In the genomic region with DNA sequence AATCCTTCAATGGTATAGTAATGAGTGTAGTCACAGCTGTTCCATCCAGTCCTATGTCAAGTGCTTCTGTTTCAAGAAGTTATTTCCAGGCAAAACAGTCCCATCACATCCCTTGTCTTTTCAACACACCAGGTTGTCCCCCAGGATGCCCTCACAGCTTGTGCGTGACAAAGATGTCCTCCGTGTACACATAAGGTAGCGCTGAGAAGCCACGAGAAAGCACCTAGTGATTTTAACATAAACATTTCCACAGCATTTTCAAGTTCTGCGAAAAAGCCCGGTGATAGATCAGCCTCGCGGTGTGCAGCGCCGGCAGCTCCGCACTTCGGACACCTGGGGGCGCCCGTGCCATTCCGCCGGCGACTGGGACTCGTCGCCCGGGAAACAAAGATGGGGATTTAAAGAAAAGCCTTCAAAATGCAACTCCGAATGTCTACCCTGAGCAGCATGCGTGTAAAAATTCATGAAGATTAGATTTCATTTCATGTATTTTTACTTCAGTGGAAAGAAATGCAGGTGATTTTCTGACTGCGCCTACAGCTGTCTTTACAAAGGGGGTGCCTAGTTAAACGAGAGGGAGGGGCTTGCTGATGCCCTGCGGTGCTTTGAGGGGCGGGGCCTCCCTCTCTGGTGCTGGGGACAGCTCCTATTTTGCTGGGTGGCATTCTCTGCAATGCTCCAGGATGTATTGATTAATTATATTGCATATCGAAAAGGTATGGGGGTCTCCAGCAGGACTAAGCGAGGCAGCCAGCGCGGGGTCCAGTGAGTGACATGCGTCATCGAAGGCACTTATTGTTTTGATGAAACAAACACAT, we compare ENCODE assay signal across 8 cellular contexts. TPM values are rescaled to one million over a fixed set of nuclear protein-coding genes. Genes with fewer than 3 reads are reported as not detected.
DNase-seq lines count a peak whose midpoint lies in the region; ATAC-seq, FAIRE-seq and TF ChIP-seq lines count a peak whose summit lies in the region.

No MANE protein-coding gene starts in this region.

- H3K36me3 ChIP-seq in lung (ENCODE audit: control insufficient read depth in 2 of 2, insufficient read depth in 2 of 2, low read length in 2 of 2) = no peaks in the 10 kb centered on the region

- H3K36me3 Mint-ChIP-seq in activated CD4-positive, alpha-beta T cell treated with anti-CD3 and anti-CD28 coated beads, Interleukin-2, amount 10 ng/mL, durations not matched to agents 7 days and 5 days (ENCODE audit: low read depth) = no peaks in the 10 kb centered on the region

- FAIRE-seq in A204.1 (lab: Jason Lieb, UNC) = peak; percentile 69

- H3K4me1 ChIP-seq in lung (ENCODE audit: control insufficient read depth in 2 of 2, insufficient read depth in 2 of 2, low read length in 2 of 2) = no peaks in the 10 kb centered on the region

- WGBS in lung, 2 donors = 17% methylated on average over 32 of the region's 32 CpGs

- in situ Hi-C loops in GM13976 (cut with MboI; ENCODE audit: low sequenced_read_pairs, unreplicated experiment) = no loop called here

- no peak overlapping the region for H3K4me3 Mint-ChIP-seq in activated CD4-positive, alpha-beta T cell treated with anti-CD3 and anti-CD28 coated beads, Interleukin-2, amount 10 ng/mL, durations not matched to agents 7 days and 5 days

- no peaks in the 10 kb centered on the region for H3K27me3 ChIP-seq in lung (ENCODE audit: control insufficient read depth, insufficient read depth)

- peak; percentile 79 for TF ChIP-seq CTCF in GM13976 (IDR thresholded peaks at IDR 0.05; ENCODE audit: borderline replicate concordance, control extremely low read depth, extremely low read depth, insufficient read depth, missing control alignments)
- peak; percentile 81 for TF ChIP-seq CTCF in lung (IDR thresholded peaks at IDR 0.05; ENCODE audit: control extremely low read depth, extremely low read depth)

- H3K9me3 Mint-ChIP-seq in activated CD4-positive, alpha-beta T cell treated with anti-CD3 and anti-CD28 coated beads, Interleukin-2, amount 10 ng/mL, durations not matched to agents 7 days and 5 days = no peaks in the 10 kb centered on the region

- DNase-seq in GM13976 (ENCODE audit: low spot score) (peak; percentile 86), NCI-H345 treated with DMSO at 0.1 percent for 48 hours (lab: John Stamatoyannopoulos, UW; ENCODE audit: unreplicated experiment) (peak; percentile 31), lung (ENCODE audit: low spot score) (peak; percentile 69)
- peak; percentile 65 for DNase-seq in activated CD4-positive, alpha-beta T cell treated with anti-CD3 and anti-CD28 coated beads, Interleukin-2, amount 10 ng/mL, durations not matched to agents 7 days and 5 days
- peak; percentile 25 for DNase-seq in effector CD8-positive, alpha-beta T cell (lab: John Stamatoyannopoulos, UW)
- peak; percentile 35 to 43 for DNase-seq in stimulated activated CD8-positive, alpha-beta memory T cell treated with anti-CD3 and anti-CD28 coated beads, Interleukin-15, amount 100 ng/mL, for 48 hours (ENCODE audit: low read depth in 2 of 2)

- POLR2A ChIA-PET in activated CD4-positive, alpha-beta T cell treated with anti-CD3 and anti-CD28 coated beads, Interleukin-2, amount 10 ng/mL, durations not matched to agents 7 days and 5 days (lab: Charles Lee) = no interaction called here

- H3K9me3 ChIP-seq in lung (ENCODE audit: control insufficient read depth in 2 of 2, insufficient read depth in 1 of 2, low read length in 1 of 2) = peaks cover 0 to 3% of the 10 kb centered on the region in 2 donors

- CTCF ChIA-PET in activated CD4-positive, alpha-beta T cell treated with anti-CD3 and anti-CD28 coated beads, Interleukin-2, amount 10 ng/mL, durations not matched to agents 7 days and 5 days (lab: Charles Lee) = interaction anchor here (0.8 to 2.3 kb wide), 7 partner anchors 9 to 76 kb away, joined by 3 to 11 read pairs (median 3); no protein-coding TSS in a partner anchor

- no peak overlapping the region for H3K27ac Mint-ChIP-seq in activated CD4-positive, alpha-beta T cell treated with anti-CD3 and anti-CD28 coated beads, Interleukin-2, amount 10 ng/mL, durations not matched to agents 7 days and 5 days

- peaks cover 3% of the 10 kb centered on the region for H3K27me3 Mint-ChIP-seq in activated CD4-positive, alpha-beta T cell treated with anti-CD3 and anti-CD28 coated beads, Interleukin-2, amount 10 ng/mL, durations not matched to agents 7 days and 5 days

- H3K4me3 ChIP-seq in lung = no peak overlapping the region

- H3K27ac ChIP-seq in lung (ENCODE audit: low read depth in 1 of 2, low read length in 1 of 2) = no peak overlapping the region

- H3K4me1 Mint-ChIP-seq in activated CD4-positive, alpha-beta T cell treated with anti-CD3 and anti-CD28 coated beads, Interleukin-2, amount 10 ng/mL, durations not matched to agents 7 days and 5 days = peaks cover 10% of the 10 kb centered on the region

- ATAC-seq in HG03097 (IDR thresholded peaks at IDR 0.05; ENCODE audit: low FRiP score, unreplicated experiment) = peak; percentile 61
- peak; percentile 72 for ATAC-seq in lung (ENCODE audit: insufficient read depth, low FRiP score)

RNA-seq across cellular contexts. Expression of gene KY, which starts 49.9 kb away (rescaled TPM):
- total RNA-seq in activated CD4-positive, alpha-beta T cell treated with anti-CD3 and anti-CD28 coated beads, Interleukin-2, amount 10 ng/mL, durations not matched to agents 7 days and 5 days = not detected
- under 1 TPM; 0.06 to 0.15 TPM for total RNA-seq in lung
- under 1 TPM in 1 of 2 donors, not detected in 1; 0.21 TPM for polyA plus RNA-seq in lung

Comparison
In these comparisons a context has a peak if more than half of its experiments do, and no peak if none do; other contexts are left out.
1. DNase-seq: peak in every context shown above with its lines; median percentile 86 in GM13976; 69 in lung; 65 in activated CD4-positive, alpha-beta T cell treated with anti-CD3 and anti-CD28 coated beads, Interleukin-2, amount 10 ng/mL, durations not matched to agents 7 days and 5 days; 39 in stimulated activated CD8-positive, alpha-beta memory T cell treated with anti-CD3 and anti-CD28 coated beads, Interleukin-15, amount 100 ng/mL, for 48 hours; 31 in NCI-H345 treated with DMSO at 0.1 percent for 48 hours; 25 in effector CD8-positive, alpha-beta T cell.